1 cellular context compared by ENCODE assay signal in the genomic region with DNA sequence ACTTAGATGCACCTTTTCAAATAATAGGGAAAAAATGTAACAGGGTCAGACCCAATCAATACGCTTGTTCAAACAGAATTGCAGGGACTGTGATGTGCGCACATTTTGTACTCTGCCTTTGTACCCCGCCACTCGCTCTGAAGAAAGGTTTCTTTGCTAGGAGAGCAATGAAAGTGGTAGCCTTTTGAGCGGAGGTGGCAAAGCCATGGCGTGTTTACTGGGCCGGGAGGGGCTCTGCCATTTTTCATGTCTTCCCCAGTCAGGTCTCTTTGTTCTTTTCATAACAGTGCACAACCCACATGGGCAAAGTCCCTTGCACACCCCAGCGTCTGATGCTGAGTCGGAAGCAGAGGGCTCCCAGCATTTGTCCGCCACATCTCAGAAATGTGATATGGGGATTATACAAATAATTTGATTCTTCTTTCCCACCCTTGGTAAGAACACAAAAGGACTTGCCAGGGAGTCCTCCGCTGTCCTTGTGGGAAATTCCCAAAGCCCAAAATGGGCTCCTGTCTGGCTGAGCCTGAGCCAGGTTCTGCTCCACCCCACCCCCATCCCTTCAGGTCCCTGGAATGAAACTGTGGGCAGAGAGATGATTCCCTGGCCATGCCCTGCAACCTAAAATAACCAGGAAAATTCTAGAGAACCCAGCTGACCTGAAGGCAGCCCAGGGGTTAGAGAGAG.
A peak's percentile ranks its signal among the peaks of the same experiment; 100 is the strongest.
TF ChIP-seq lines count a peak whose summit lies in the region.

No MANE protein-coding gene starts in this region.

TF ChIP-seq in HepG2, 621 proteins besides CTCF, POLR2A, EP300 and RAD21 (continued from another document):
- TF ChIP-seq, protein P1, sequence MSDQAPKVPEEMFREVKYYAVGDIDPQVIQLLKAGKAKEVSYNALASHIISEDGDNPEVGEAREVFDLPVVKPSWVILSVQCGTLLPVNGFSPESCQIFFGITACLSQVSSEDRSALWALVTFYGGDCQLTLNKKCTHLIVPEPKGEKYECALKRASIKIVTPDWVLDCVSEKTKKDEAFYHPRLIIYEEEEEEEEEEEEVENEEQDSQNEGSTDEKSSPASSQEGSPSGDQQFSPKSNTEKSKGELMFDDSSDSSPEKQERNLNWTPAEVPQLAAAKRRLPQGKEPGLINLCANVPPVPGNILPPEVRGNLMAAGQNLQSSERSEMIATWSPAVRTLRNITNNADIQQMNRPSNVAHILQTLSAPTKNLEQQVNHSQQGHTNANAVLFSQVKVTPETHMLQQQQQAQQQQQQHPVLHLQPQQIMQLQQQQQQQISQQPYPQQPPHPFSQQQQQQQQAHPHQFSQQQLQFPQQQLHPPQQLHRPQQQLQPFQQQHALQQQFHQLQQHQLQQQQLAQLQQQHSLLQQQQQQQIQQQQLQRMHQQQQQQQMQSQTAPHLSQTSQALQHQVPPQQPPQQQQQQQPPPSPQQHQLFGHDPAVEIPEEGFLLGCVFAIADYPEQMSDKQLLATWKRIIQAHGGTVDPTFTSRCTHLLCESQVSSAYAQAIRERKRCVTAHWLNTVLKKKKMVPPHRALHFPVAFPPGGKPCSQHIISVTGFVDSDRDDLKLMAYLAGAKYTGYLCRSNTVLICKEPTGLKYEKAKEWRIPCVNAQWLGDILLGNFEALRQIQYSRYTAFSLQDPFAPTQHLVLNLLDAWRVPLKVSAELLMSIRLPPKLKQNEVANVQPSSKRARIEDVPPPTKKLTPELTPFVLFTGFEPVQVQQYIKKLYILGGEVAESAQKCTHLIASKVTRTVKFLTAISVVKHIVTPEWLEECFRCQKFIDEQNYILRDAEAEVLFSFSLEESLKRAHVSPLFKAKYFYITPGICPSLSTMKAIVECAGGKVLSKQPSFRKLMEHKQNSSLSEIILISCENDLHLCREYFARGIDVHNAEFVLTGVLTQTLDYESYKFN (CRISPR knock-in tag; conservative IDR thresholded peaks at IDR 0.05), result peak; percentile 81; the same call in 1 of the 2 replicates
- TF ChIP-seq SNRNP70 (IDR thresholded peaks at IDR 0.05; ENCODE audit: low read depth, low read length), result no peak
- 0 out of 2 replicates have a peak, but pooled peaks have one; percentile 17 for TF ChIP-seq SP5 (CRISPR knock-in tag; IDR thresholded peaks at IDR 0.05; ENCODE audit: borderline replicate concordance, low read depth)
- no peak for TF ChIP-seq ZNF367 (CRISPR knock-in tag; IDR thresholded peaks at IDR 0.05; ENCODE audit: borderline replicate concordance)
- TF ChIP-seq, protein P2, sequence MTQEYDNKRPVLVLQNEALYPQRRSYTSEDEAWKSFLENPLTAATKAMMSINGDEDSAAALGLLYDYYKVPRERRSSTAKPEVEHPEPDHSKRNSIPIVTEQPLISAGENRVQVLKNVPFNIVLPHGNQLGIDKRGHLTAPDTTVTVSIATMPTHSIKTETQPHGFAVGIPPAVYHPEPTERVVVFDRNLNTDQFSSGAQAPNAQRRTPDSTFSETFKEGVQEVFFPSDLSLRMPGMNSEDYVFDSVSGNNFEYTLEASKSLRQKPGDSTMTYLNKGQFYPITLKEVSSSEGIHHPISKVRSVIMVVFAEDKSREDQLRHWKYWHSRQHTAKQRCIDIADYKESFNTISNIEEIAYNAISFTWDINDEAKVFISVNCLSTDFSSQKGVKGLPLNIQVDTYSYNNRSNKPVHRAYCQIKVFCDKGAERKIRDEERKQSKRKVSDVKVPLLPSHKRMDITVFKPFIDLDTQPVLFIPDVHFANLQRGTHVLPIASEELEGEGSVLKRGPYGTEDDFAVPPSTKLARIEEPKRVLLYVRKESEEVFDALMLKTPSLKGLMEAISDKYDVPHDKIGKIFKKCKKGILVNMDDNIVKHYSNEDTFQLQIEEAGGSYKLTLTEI (CRISPR knock-in tag; conservative IDR thresholded peaks at IDR 0.05), result no peak
